ENCODE assay signal across 8 cellular contexts in genomic region chr15:77496710-77497107, GRCh38.
A peak's percentile ranks its signal among the peaks of the same experiment; 100 is the strongest.
DNase-seq lines count a peak whose midpoint lies in the region; TF ChIP-seq lines count a peak whose summit lies in the region.

No MANE protein-coding gene starts in this region.

- TF ChIP-seq CTCF in dorsolateral prefrontal cortex (IDR thresholded peaks at IDR 0.05 in 54 of 56, conservative IDR thresholded peaks at IDR 0.05 in 2 of 56; ENCODE audit: low read depth in 1 of 56, partially characterized antibody in 56 of 56): peak; percentile 70 to 96 (median 88)

- intact Hi-C loops in dorsolateral prefrontal cortex (cut with DNase I): loop anchor here (1.0 to 10.0 kb wide), 9 partner anchors 45 to 379 kb away; partner anchors contain the start of genes HMG20A (in 2 of the 2), LINGO1 (in 2 of the 2) and PEAK1 (in 2 of the 2)

- H3K4me3 ChIP-seq in dorsolateral prefrontal cortex: peak overlapping the region in 50 of 59 donors; percentile 6 to 60 (median 33)

- DNase-seq in Ammon's horn (ENCODE audit: low spot score): peak; percentile 83
- DNase-seq in GOT3 (lab: John Stamatoyannopoulos, UW): peak; percentile 80
- DNase-seq in NCI-H526 treated with DMSO at 0.1 percent for 48 hours (lab: John Stamatoyannopoulos, UW): peak; percentile 47
- DNase-seq in activated CD4-positive, alpha-beta T cell treated with anti-CD3 and anti-CD28 coated beads, Interleukin-2, amount 50 U/mL, for 1 hour: peak; percentile 70
- peak; percentile 40 to 84 (median 80) for DNase-seq in dorsolateral prefrontal cortex
- peak; percentile 84 for DNase-seq in medulla oblongata (ENCODE audit: extremely low spot score)
- DNase-seq in stimulated activated CD8-positive, alpha-beta memory T cell treated with anti-CD3 and anti-CD28 coated beads, Interleukin-12 subunit alpha, Interleukin-12 subunit beta, amount 100 ng/mL, for 1 hour (ENCODE audit: low read depth): peak; percentile 52
- no peak for DNase-seq in cerebellum (ENCODE audit: low spot score)

- peak overlapping the region; percentile 88 to 100 (median 99) for H3K27ac ChIP-seq in dorsolateral prefrontal cortex

- no peaks in the 10 kb centered on the region for H3K27me3 ChIP-seq in dorsolateral prefrontal cortex
